ENCODE assay signal across 2 cellular contexts in genomic region chr16:10946308-10946707, GRCh38.
TF ChIP-seq lines count a peak whose summit lies in the region.

No MANE protein-coding gene starts in this region.

TF ChIP-seq in IMR-90, 13 proteins besides CTCF, POLR2A, EP300 and RAD21:
- no peak for TF ChIP-seq ELK1 (IDR thresholded peaks at IDR 0.05; ENCODE audit: borderline replicate concordance, low read depth, low read length)
- no peak for TF ChIP-seq RFX5 (IDR thresholded peaks at IDR 0.05; ENCODE audit: low read depth, low read length)
- TF ChIP-seq MAZ (IDR thresholded peaks at IDR 0.05; ENCODE audit: borderline replicate concordance, low read depth, low read length) = no peak
- TF ChIP-seq MAFK (IDR thresholded peaks at IDR 0.05; ENCODE audit: low read depth, low read length) = no peak
- no peak for TF ChIP-seq FOS (IDR thresholded peaks at IDR 0.05; ENCODE audit: low read depth, low read length)
- no peak for TF ChIP-seq CHD1 (IDR thresholded peaks at IDR 0.05; ENCODE audit: low read depth, low read length)
- no peak for TF ChIP-seq NFE2L2 (IDR thresholded peaks at IDR 0.05; ENCODE audit: low read depth, low read length)
- TF ChIP-seq SMC3 (IDR thresholded peaks at IDR 0.05; ENCODE audit: low read depth, low read length) = no peak
- TF ChIP-seq RCOR1 (IDR thresholded peaks at IDR 0.05; ENCODE audit: insufficient replicate concordance, low read length) = no peak
- no peak for TF ChIP-seq USF2 (IDR thresholded peaks at IDR 0.05; ENCODE audit: low read depth, low read length)
- no peak for TF ChIP-seq MXI1 (IDR thresholded peaks at IDR 0.05; ENCODE audit: borderline replicate concordance, low read depth, low read length)
- TF ChIP-seq CEBPB (IDR thresholded peaks at IDR 0.05; ENCODE audit: low read depth, low read length) = no peak
- no peak for TF ChIP-seq BHLHE40 (IDR thresholded peaks at IDR 0.05; ENCODE audit: low read depth, low read length)

TF ChIP-seq in neural cell, 6 proteins besides CTCF, POLR2A, EP300 and RAD21:
- no peak for TF ChIP-seq REST (IDR thresholded peaks at IDR 0.05; ENCODE audit: borderline replicate concordance)
- no peak for TF ChIP-seq MXI1 (conservative IDR thresholded peaks at IDR 0.05; ENCODE audit: poor library complexity, severe bottlenecking)
- no peak for TF ChIP-seq POLR2AphosphoS5 (IDR thresholded peaks at IDR 0.05)
- TF ChIP-seq SMC3 (conservative IDR thresholded peaks at IDR 0.05; ENCODE audit: poor library complexity) = no peak
- TF ChIP-seq TAF1 (IDR thresholded peaks at IDR 0.05; ENCODE audit: low read depth) = no peak
- no peak for TF ChIP-seq EZH2 (IDR thresholded peaks at IDR 0.05; ENCODE audit: borderline replicate concordance, insufficient read depth, low read length, poor library complexity, severe bottlenecking)
TF ChIP-seq in neural cell: peak in this region for 0.
